15 cellular contexts compared by ENCODE assay signal in genomic region chr17:17129466-17129865, GRCh38.
DNase-seq lines count a peak whose midpoint lies in the region; ATAC-seq and TF ChIP-seq lines count a peak whose summit lies in the region.
"Had no signal": no experiment of that assay in that cellular context is flagged by ENCODE, and none has a peak within 500 bp of the region (broad histone marks: within the 10 kb centered on the region; RNA-seq: fewer than 3 reads in every experiment).

No MANE protein-coding gene starts in this region.

- TF ChIP-seq CTCF in epithelial cell of esophagus (IDR thresholded peaks at IDR 0.05; ENCODE audit: insufficient read depth, low read depth, low read length, missing control alignments) (no peak), thyroid gland (IDR thresholded peaks at IDR 0.05) (no peak)

- no peak overlapping the region for H3K27ac ChIP-seq in thyroid gland
- H3K27ac ChIP-seq: transverse colon had no signal

- H3K4me1 ChIP-seq in thyroid gland: peaks cover 25 to 41% of the 10 kb centered on the region in 2 donors

- H3K9me3 ChIP-seq in thyroid gland: no peaks in the 10 kb centered on the region
- H3K9me3 ChIP-seq: transverse colon had no signal

- intact Hi-C loops in Right ventricle myocardium inferior (cut with DNase I) (no loop called here), Right ventricle myocardium superior (cut with DNase I) (no loop called here), thyroid gland (cut with DNase I) (no loop called here)

- 46 to 65% methylated on average over 4 of the region's 4 CpGs for WGBS in thyroid gland, 2 donors

- peaks cover 28 to 32% of the 10 kb centered on the region in 2 donors for H3K36me3 ChIP-seq in thyroid gland

- DNase-seq in Right ventricle myocardium inferior (ENCODE audit: missing footprints) (peak; percentile 41), Right ventricle myocardium superior (no peak), NCI-H510A (lab: John Stamatoyannopoulos, UW) (peak; percentile 72), epithelial cell of esophagus (ENCODE audit: low read depth) (peak; percentile 73), thyroid gland (peak; percentile 24 to 27), NCI-H748 treated with DMSO at 0.1 percent for 48 hours (lab: John Stamatoyannopoulos, UW) (no peak)
- DNase-seq in activated effector memory CD4-positive, alpha-beta T cell treated with anti-CD3 and anti-CD28 coated beads, Interleukin-2, amount 50 U/mL, for 16 hours: no peak
- no peak for DNase-seq in activated naive CD4-positive, alpha-beta T cell treated with Interleukin-2 at 50 U/mL for 16 hours
- DNase-seq: activated CD4-positive, alpha-beta T cell treated with anti-CD3 and anti-CD28 coated beads for 36 hours; activated naive CD8-positive, alpha-beta T cell treated with anti-CD3 and anti-CD28 coated beads, Interleukin-2, amount 50 U/mL, for 24 hours; nucleus accumbens; SIG-M5; stimulated activated CD4-positive, alpha-beta T cell treated with anti-CD3 and anti-CD28 coated beads, Interleukin-4, amount 100 ng/mL, for 1 hour; transverse colon had no signal

- H3K27me3 ChIP-seq in thyroid gland: no peaks in the 10 kb centered on the region
- H3K27me3 ChIP-seq: transverse colon had no signal

- ATAC-seq in Right ventricle myocardium inferior: no peak
- no peak for ATAC-seq in Right ventricle myocardium superior (ENCODE audit: poor library complexity)
- ATAC-seq: activated CD4-positive, alpha-beta T cell treated with anti-CD3 and anti-CD28 coated beads for 36 hours; activated naive CD8-positive, alpha-beta T cell treated with anti-CD3 and anti-CD28 coated beads, Interleukin-2, amount 50 U/mL, for 24 hours; sciatic nerve had no signal

- no peak for TF ChIP-seq POLR2A in thyroid gland (IDR thresholded peaks at IDR 0.05)

- H3K4me3 ChIP-seq in epithelial cell of esophagus (ENCODE audit: low read length) (no peak overlapping the region), thyroid gland (replicated peaks in 1 of 3) (no peak overlapping the region)
- H3K4me3 ChIP-seq: transverse colon had no signal

Comparison
In these comparisons a context has a peak if more than half of its experiments do, and no peak if none do; other contexts are left out.
1. DNase-seq: peak in Right ventricle myocardium inferior (single experiment), NCI-H510A (single experiment), epithelial cell of esophagus (single experiment) and thyroid gland (2 of 2); none in Right ventricle myocardium superior (single experiment), activated effector memory CD4-positive, alpha-beta T cell treated with anti-CD3 and anti-CD28 coated beads, Interleukin-2, amount 50 U/mL, for 16 hours (single experiment), activated naive CD4-positive, alpha-beta T cell treated with Interleukin-2 at 50 U/mL for 16 hours (single experiment) and NCI-H748 treated with DMSO at 0.1 percent for 48 hours (single experiment).